In genomic region chr2:134411828-134412638, GRCh38 we compare ENCODE assay signal across 8 cellular contexts.
DNase-seq lines count a peak whose midpoint lies in the region; FAIRE-seq and TF ChIP-seq lines count a peak whose summit lies in the region.

No MANE protein-coding gene starts in this region.

- no peak for TF ChIP-seq POLR2A in transverse colon (IDR thresholded peaks at IDR 0.05)

- 0 out of 2 replicates have a peak overlapping the region, but pooled peaks have one; percentile 33 for H2AFZ ChIP-seq in Loucy (ENCODE audit: low read length)

- POLR2A ChIA-PET in RWPE1 (lab: Yijun Ruan, JAX; ENCODE audit: low non-redundant PET) = no interaction called here

- in situ Hi-C loops in transverse colon (cut with MboI; ENCODE audit: low pct_ligation_motif_present in 1 of 4, low pct_unique_long_range_greater_than_20kb in 1 of 4, low sequenced_read_pairs in 3 of 4) = loop anchor here (5.0 to 25.0 kb wide), 4 partner anchors 175 to 525 kb away; no protein-coding TSS in a partner anchor

- no peak overlapping the region for H3K27ac Mint-ChIP-seq in osteocyte (ENCODE audit: unreplicated experiment)

- H4K20me1 ChIP-seq in Loucy (ENCODE audit: insufficient read depth, low read length, poor library complexity, severe bottlenecking) = no peaks in the 10 kb centered on the region

- CTCF ChIA-PET in RWPE1 (lab: Yijun Ruan, JAX) = interaction anchor here (0.6 to 1.8 kb wide), 13 partner anchors 11 to 295 kb away, joined by 3 to 9 read pairs (median 4); partner anchors contain the start of gene MGAT5

- intact Hi-C loops in transverse colon (cut with DNase I; ENCODE audit: low total_unique reads) = no loop called here

- H3K4me1 Mint-ChIP-seq in osteocyte (ENCODE audit: unreplicated experiment) = peaks cover 8% of the 10 kb centered on the region

- TF ChIP-seq EP300 in transverse colon (IDR thresholded peaks at IDR 0.05; ENCODE audit: low read depth) = no peak

- no peaks in the 10 kb centered on the region for H3K9me2 ChIP-seq in Loucy (replicated peaks; ENCODE audit: low read depth, low read length)

- H3K27ac ChIP-seq in RWPE1 = no peak overlapping the region
- peak overlapping the region in 3 of 4 donors; percentile 11 to 18 (median 14) for H3K27ac ChIP-seq in transverse colon

- H3F3A ChIP-seq in Loucy (ENCODE audit: low read depth) = peaks cover 12% of the 10 kb centered on the region; the same call in 1 of the 2 replicates

- H3K9ac ChIP-seq in Loucy (ENCODE audit: low read depth, low read length, poor library complexity, severe bottlenecking) = peak overlapping the region; percentile 46

- H3K36me3 Mint-ChIP-seq in osteocyte (ENCODE audit: unreplicated experiment) = no peaks in the 10 kb centered on the region

- 33 to 42% methylated on average over 3 to 8 of the region's 8 CpGs for WGBS in transverse colon (ENCODE audit: low coverage in 1 of 2), 2 donors

- H3K79me2 ChIP-seq in Loucy (ENCODE audit: insufficient read depth, low read length) = peaks cover 4% of the 10 kb centered on the region; the same call in 1 of the 2 replicates

- H3K9me3 Mint-ChIP-seq in osteocyte (ENCODE audit: unreplicated experiment) = no peaks in the 10 kb centered on the region

- H3K9me3 ChIP-seq in Loucy (ENCODE audit: insufficient read depth, low read depth, low read length) (no peaks in the 10 kb centered on the region), transverse colon (no peaks in the 10 kb centered on the region)

- H3K4me2 ChIP-seq in Loucy (ENCODE audit: low read depth, low read length, poor library complexity, severe bottlenecking) = peak overlapping the region; percentile 69

- peak; percentile 67 for DNase-seq in GDM1 (lab: John Stamatoyannopoulos, UW)
- DNase-seq in H7 = peak; percentile 52
- peak; percentile 44 for DNase-seq in RWPE1 (ENCODE audit: low spot score)
- DNase-seq in activated effector memory CD4-positive, alpha-beta T cell treated with Interleukin-2 at 50 U/mL for 16 hours = peak; percentile 59
- peak; percentile 41 to 65 for DNase-seq in frontal cortex (ENCODE audit: low spot score in 2 of 2)
- peak; percentile 85 for DNase-seq in osteocyte (ENCODE audit: extremely low spot score, unreplicated experiment)
- DNase-seq in transverse colon = peak; percentile 72

- TF ChIP-seq CTCF in Loucy (conservative IDR thresholded peaks at IDR 0.05; ENCODE audit: low read length) (peak; percentile 86), RWPE1 (conservative IDR thresholded peaks at IDR 0.05; ENCODE audit: low read depth) (peak; percentile 30), osteocyte (IDR thresholded peaks at IDR 0.05) (peak; percentile 82), transverse colon (IDR thresholded peaks at IDR 0.05) (peak; percentile 53 to 75 (median 59))

- no peak overlapping the region for H3K4me3 ChIP-seq in H7 (ENCODE audit: insufficient read depth, low read depth, low read length)
- peak overlapping the region; percentile 49 for H3K4me3 ChIP-seq in Loucy (ENCODE audit: low read length, poor library complexity, severe bottlenecking)
- H3K4me3 ChIP-seq in transverse colon = no peak overlapping the region

- H3K36me3 ChIP-seq in H7 (replicated peaks; ENCODE audit: control insufficient read depth, insufficient read depth, low read length) = no peaks in the 10 kb centered on the region
- peaks cover 33% of the 10 kb centered on the region; the same call in 1 of the 2 replicates for H3K36me3 ChIP-seq in Loucy (ENCODE audit: insufficient read depth, low read length)
- no peaks in the 10 kb centered on the region for H3K36me3 ChIP-seq in transverse colon

- H3K27me3 Mint-ChIP-seq in osteocyte (ENCODE audit: unreplicated experiment) = no peaks in the 10 kb centered on the region

- H3K27me3 ChIP-seq in H7 (ENCODE audit: control insufficient read depth, insufficient read depth, low read length) (no peaks in the 10 kb centered on the region), Loucy (ENCODE audit: insufficient read depth, low read length, poor library complexity, severe bottlenecking) (no peaks in the 10 kb centered on the region), transverse colon (no peaks in the 10 kb centered on the region)

- H3K4me1 ChIP-seq in Loucy (ENCODE audit: insufficient read depth, low read length, poor library complexity, severe bottlenecking) (peaks cover 54% of the 10 kb centered on the region), transverse colon (peaks cover 10 to 38% (median 19%) of the 10 kb centered on the region in 4 donors)

- no peak overlapping the region for H3K4me3 Mint-ChIP-seq in osteocyte (ENCODE audit: unreplicated experiment)

- no peak for FAIRE-seq in frontal cortex (lab: Jason Lieb, UNC)

Comparison
In these comparisons a context has a peak if more than half of its experiments do, and no peak if none do; other contexts are left out.
1. CTCF ChIP-seq: peak in every context shown above with its lines; median percentile 86 in Loucy; 82 in osteocyte; 59 in transverse colon; 30 in RWPE1.